Comparison of ENCODE assay signal across 20 cellular contexts in genomic region chr6:7912736-7913517, GRCh38.
"Had no signal": no experiment of that assay in that cellular context is flagged by ENCODE, and none has a peak within 500 bp of the region (broad histone marks: within the 10 kb centered on the region; RNA-seq: fewer than 3 reads in every experiment).

No MANE protein-coding gene starts in this region.

- H3K4me3 ChIP-seq: adrenal gland, ascending aorta, heart right ventricle, lung, testis, vagina had no signal

- ATAC-seq: activated CD4-positive, alpha-beta T cell treated with anti-CD3 and anti-CD28 coated beads for 36 hours; activated T-helper 17 cell treated with anti-CD3 and anti-CD28 coated beads, Interleukin-2, amount 50 U/mL, for 72 hours; naive thymus-derived CD4-positive, alpha-beta T cell; stimulated activated naive B cell treated with anti-CD40 and anti-IgM and Interleukin-4, amounts not matched to agents 10 μg/mL and 1 μg/mL and 100 μg/mL, for 72 hours had no signal

- DNase-seq: activated B cell treated with CpG ODN at 0.5 μM for 24 hours; activated CD4-positive, alpha-beta T cell treated with anti-CD3 and anti-CD28 coated beads for 36 hours; activated CD4-positive, alpha-beta T cell treated with anti-CD3 and anti-CD28 coated beads, Interleukin-2, amount 50 U/mL, for 4 hours; activated CD8-positive, alpha-beta memory T cell treated with anti-CD3 and anti-CD28 coated beads for 24 hours; activated CD8-positive, alpha-beta memory T cell treated with anti-CD3 and anti-CD28 coated beads, Interleukin-2, amount 50 U/mL, for 4 hours; activated naive CD4-positive, alpha-beta T cell; activated T-cell treated with anti-CD3 and anti-CD28 coated beads, Interleukin-2, amount 50 U/mL, for 24 hours; brain microvascular endothelial cell; heart right ventricle; kidney; naive thymus-derived CD4-positive, alpha-beta T cell; small intestine; stimulated activated CD8-positive, alpha-beta memory T cell treated with anti-CD3 and anti-CD28 coated beads, Interleukin-4, amount 100 ng/mL, for 48 hours; stimulated activated naive B cell treated with anti-CD40 and anti-IgM and Interleukin-4, amounts not matched to agents 10 μg/mL and 1 μg/mL and 100 μg/mL, for 72 hours; testis had no signal

- H3K36me3 ChIP-seq: adrenal gland, ascending aorta, brain microvascular endothelial cell, heart right ventricle, vagina had no signal

- H3K27me3 ChIP-seq: adrenal gland, ascending aorta, brain microvascular endothelial cell, heart right ventricle, testis, vagina had no signal

- H3K9me3 ChIP-seq: adrenal gland, ascending aorta, heart right ventricle, testis, vagina had no signal

- H3K27ac ChIP-seq: adrenal gland, ascending aorta, brain microvascular endothelial cell, testis, vagina had no signal
